Comparison of ENCODE assay signal across 1 cellular context in the genomic region with DNA sequence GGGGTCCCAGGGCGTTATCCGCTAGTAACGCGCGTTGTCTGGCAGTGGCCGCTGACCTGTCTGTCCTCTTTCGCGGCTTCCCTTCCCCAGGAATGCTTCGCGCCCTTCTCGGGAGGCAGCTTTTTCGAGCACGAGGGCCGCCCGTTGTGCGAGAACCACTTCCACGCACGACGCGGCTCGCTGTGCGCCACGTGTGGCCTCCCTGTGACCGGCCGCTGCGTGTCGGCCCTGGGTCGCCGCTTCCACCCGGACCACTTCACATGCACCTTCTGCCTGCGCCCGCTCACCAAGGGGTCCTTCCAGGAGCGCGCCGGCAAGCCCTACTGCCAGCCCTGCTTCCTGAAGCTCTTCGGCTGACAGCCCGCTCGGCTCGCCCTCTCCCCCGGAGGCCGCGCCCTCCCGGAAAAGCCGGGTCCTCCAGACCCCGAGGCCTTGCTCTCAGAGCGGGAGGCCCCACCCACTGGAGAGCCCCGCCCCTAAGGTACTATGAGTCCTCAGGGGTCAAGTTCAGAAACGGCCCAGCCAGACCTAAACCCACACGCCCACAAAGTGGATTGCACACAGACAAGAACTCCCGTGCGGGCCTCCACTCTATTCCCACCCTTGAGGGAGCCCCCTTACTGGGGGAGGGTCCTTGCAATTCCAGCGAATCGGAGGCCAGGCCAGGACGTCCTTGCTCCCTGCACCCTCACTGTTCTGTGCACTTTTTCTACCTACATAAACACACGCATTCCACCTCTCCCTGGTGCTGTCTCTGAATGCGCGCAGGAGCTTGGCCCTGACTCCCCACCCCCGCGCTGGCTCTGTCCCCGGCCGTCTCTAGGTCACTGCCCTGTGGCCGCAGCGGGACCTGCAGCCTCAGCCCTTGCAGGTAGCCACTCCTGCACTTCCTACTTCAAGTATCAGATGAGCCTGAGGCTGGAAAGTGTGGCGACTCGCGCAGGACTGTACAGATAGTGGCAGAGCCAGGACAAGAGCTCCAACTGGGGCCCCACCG.
TF ChIP-seq lines count a peak whose summit lies in the region.

No MANE protein-coding gene starts in this region.

TF ChIP-seq in HepG2, 621 proteins besides CTCF, POLR2A, EP300 and RAD21 (continued from another document and continues in another):
- TF ChIP-seq ZFYVE20 (CRISPR knock-in tag; IDR thresholded peaks at IDR 0.05; ENCODE audit: borderline replicate concordance, low read depth) (0 out of 2 replicates have a peak, but pooled peaks have one; percentile 63), SMYD3 (CRISPR knock-in tag; IDR thresholded peaks at IDR 0.05) (no peak), IRF2 (CRISPR knock-in tag; IDR thresholded peaks at IDR 0.05) (peak; percentile 73; the same call in 1 of the 2 replicates), SMAD1 (CRISPR knock-in tag; IDR thresholded peaks at IDR 0.05; ENCODE audit: borderline replicate concordance, low read depth) (peak; percentile 99), FOSL2 (CRISPR knock-in tag; IDR thresholded peaks at IDR 0.05) (no peak; the same call in 1 of the 2 replicates), AGO1 (IDR thresholded peaks at IDR 0.05; ENCODE audit: low read depth, low read length, poor library complexity, severe bottlenecking) (no peak), ZNF160 (CRISPR knock-in tag; IDR thresholded peaks at IDR 0.05) (peak; percentile 41; the same call in 1 of the 2 replicates), ZNF24 (IDR thresholded peaks at IDR 0.05) (no peak), TAF1 (CRISPR knock-in tag; IDR thresholded peaks at IDR 0.05) (peak; percentile 43; the same call in 1 of the 2 replicates), YEATS2 (CRISPR knock-in tag; IDR thresholded peaks at IDR 0.05; ENCODE audit: borderline replicate concordance) (peak; percentile 48), PAWR (CRISPR knock-in tag; IDR thresholded peaks at IDR 0.05; ENCODE audit: borderline replicate concordance) (no peak), ZNF383 (CRISPR knock-in tag; IDR thresholded peaks at IDR 0.05; ENCODE audit: borderline replicate concordance) (peak; percentile 89; the same call in 1 of the 2 replicates), TGIF2 (CRISPR knock-in tag; IDR thresholded peaks at IDR 0.05) (peak; percentile 45; the same call in 1 of the 2 replicates), ZSCAN30 (CRISPR knock-in tag; IDR thresholded peaks at IDR 0.05) (peak; percentile 19; the same call in 1 of the 2 replicates), FOXA1 (IDR thresholded peaks at IDR 0.05) (no peak), FOXA1 (CRISPR knock-in tag; IDR thresholded peaks at IDR 0.05) (peak; percentile 50; the same call in 1 of the 2 replicates), RXRA (CRISPR knock-in tag; IDR thresholded peaks at IDR 0.05) (peak; percentile 95), ZNF121 (CRISPR knock-in tag; IDR thresholded peaks at IDR 0.05) (peak; percentile 73), HMGA1 (CRISPR knock-in tag; conservative IDR thresholded peaks at IDR 0.05) (no peak), MTF2 (CRISPR knock-in tag; IDR thresholded peaks at IDR 0.05; ENCODE audit: borderline replicate concordance) (peak; percentile 67; the same call in 1 of the 2 replicates), ZNF547 (CRISPR knock-in tag; IDR thresholded peaks at IDR 0.05) (peak; percentile 59; the same call in 1 of the 2 replicates), XBP1 (CRISPR knock-in tag; IDR thresholded peaks at IDR 0.05) (no peak), NAIF1 (CRISPR knock-in tag; IDR thresholded peaks at IDR 0.05; ENCODE audit: borderline replicate concordance) (peak; percentile 81), ZNF232 (CRISPR knock-in tag; IDR thresholded peaks at IDR 0.05; ENCODE audit: borderline replicate concordance) (no peak; the same call in 1 of the 2 replicates), ZNF83 (CRISPR knock-in tag; IDR thresholded peaks at IDR 0.05; ENCODE audit: borderline replicate concordance) (no peak), SCMH1 (CRISPR knock-in tag; IDR thresholded peaks at IDR 0.05; ENCODE audit: borderline replicate concordance) (no peak), ZNF879 (CRISPR knock-in tag; IDR thresholded peaks at IDR 0.05) (peak; percentile 85; the same call in 1 of the 2 replicates), HNRNPL (IDR thresholded peaks at IDR 0.05; ENCODE audit: low read depth, low read length) (0 out of 2 replicates have a peak, but pooled peaks have one; percentile 32), SKI (IDR thresholded peaks at IDR 0.05; ENCODE audit: partially characterized antibody) (peak; percentile 99), RCOR2 (CRISPR knock-in tag; IDR thresholded peaks at IDR 0.05) (peak; percentile 55; the same call in 1 of the 2 replicates), SP4 (CRISPR knock-in tag; IDR thresholded peaks at IDR 0.05) (0 out of 2 replicates have a peak, but pooled peaks have one; percentile 37), SIN3A (IDR thresholded peaks at IDR 0.05; ENCODE audit: borderline replicate concordance, low read depth, low read length) (peak; percentile 44; the same call in 1 of the 2 replicates), ARNT2 (CRISPR knock-in tag; IDR thresholded peaks at IDR 0.05; ENCODE audit: low read depth) (peak; percentile 79; the same call in 1 of the 2 replicates)
- TF ChIP-seq, protein P1, sequence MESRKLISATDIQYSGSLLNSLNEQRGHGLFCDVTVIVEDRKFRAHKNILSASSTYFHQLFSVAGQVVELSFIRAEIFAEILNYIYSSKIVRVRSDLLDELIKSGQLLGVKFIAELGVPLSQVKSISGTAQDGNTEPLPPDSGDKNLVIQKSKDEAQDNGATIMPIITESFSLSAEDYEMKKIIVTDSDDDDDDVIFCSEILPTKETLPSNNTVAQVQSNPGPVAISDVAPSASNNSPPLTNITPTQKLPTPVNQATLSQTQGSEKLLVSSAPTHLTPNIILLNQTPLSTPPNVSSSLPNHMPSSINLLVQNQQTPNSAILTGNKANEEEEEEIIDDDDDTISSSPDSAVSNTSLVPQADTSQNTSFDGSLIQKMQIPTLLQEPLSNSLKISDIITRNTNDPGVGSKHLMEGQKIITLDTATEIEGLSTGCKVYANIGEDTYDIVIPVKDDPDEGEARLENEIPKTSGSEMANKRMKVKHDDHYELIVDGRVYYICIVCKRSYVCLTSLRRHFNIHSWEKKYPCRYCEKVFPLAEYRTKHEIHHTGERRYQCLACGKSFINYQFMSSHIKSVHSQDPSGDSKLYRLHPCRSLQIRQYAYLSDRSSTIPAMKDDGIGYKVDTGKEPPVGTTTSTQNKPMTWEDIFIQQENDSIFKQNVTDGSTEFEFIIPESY (CRISPR knock-in tag; IDR thresholded peaks at IDR 0.05), result 0 out of 2 replicates have a peak, but pooled peaks have one; percentile 6
- TF ChIP-seq, protein P2, sequence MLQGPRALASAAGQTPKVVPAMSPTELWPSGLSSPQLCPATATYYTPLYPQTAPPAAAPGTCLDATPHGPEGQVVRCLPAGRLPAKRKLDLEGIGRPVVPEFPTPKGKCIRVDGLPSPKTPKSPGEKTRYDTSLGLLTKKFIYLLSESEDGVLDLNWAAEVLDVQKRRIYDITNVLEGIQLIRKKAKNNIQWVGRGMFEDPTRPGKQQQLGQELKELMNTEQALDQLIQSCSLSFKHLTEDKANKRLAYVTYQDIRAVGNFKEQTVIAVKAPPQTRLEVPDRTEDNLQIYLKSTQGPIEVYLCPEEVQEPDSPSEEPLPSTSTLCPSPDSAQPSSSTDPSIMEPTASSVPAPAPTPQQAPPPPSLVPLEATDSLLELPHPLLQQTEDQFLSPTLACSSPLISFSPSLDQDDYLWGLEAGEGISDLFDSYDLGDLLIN (CRISPR knock-in tag; IDR thresholded peaks at IDR 0.05; ENCODE audit: borderline replicate concordance), result peak; percentile 50; the same call in 1 of the 2 replicates
- TF ChIP-seq, protein P3, sequence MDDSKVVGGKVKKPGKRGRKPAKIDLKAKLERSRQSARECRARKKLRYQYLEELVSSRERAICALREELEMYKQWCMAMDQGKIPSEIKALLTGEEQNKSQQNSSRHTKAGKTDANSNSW (CRISPR knock-in tag; IDR thresholded peaks at IDR 0.05; ENCODE audit: borderline replicate concordance), result peak; percentile 62; the same call in 1 of the 2 replicates
- TF ChIP-seq, protein P4, sequence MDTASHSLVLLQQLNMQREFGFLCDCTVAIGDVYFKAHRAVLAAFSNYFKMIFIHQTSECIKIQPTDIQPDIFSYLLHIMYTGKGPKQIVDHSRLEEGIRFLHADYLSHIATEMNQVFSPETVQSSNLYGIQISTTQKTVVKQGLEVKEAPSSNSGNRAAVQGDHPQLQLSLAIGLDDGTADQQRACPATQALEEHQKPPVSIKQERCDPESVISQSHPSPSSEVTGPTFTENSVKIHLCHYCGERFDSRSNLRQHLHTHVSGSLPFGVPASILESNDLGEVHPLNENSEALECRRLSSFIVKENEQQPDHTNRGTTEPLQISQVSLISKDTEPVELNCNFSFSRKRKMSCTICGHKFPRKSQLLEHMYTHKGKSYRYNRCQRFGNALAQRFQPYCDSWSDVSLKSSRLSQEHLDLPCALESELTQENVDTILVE (CRISPR knock-in tag; IDR thresholded peaks at IDR 0.05), result peak; percentile 42; the same call in 1 of the 2 replicates
- TF ChIP-seq, protein P5, sequence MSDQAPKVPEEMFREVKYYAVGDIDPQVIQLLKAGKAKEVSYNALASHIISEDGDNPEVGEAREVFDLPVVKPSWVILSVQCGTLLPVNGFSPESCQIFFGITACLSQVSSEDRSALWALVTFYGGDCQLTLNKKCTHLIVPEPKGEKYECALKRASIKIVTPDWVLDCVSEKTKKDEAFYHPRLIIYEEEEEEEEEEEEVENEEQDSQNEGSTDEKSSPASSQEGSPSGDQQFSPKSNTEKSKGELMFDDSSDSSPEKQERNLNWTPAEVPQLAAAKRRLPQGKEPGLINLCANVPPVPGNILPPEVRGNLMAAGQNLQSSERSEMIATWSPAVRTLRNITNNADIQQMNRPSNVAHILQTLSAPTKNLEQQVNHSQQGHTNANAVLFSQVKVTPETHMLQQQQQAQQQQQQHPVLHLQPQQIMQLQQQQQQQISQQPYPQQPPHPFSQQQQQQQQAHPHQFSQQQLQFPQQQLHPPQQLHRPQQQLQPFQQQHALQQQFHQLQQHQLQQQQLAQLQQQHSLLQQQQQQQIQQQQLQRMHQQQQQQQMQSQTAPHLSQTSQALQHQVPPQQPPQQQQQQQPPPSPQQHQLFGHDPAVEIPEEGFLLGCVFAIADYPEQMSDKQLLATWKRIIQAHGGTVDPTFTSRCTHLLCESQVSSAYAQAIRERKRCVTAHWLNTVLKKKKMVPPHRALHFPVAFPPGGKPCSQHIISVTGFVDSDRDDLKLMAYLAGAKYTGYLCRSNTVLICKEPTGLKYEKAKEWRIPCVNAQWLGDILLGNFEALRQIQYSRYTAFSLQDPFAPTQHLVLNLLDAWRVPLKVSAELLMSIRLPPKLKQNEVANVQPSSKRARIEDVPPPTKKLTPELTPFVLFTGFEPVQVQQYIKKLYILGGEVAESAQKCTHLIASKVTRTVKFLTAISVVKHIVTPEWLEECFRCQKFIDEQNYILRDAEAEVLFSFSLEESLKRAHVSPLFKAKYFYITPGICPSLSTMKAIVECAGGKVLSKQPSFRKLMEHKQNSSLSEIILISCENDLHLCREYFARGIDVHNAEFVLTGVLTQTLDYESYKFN (CRISPR knock-in tag; conservative IDR thresholded peaks at IDR 0.05), result peak; percentile 88
- TF ChIP-seq, protein P6, sequence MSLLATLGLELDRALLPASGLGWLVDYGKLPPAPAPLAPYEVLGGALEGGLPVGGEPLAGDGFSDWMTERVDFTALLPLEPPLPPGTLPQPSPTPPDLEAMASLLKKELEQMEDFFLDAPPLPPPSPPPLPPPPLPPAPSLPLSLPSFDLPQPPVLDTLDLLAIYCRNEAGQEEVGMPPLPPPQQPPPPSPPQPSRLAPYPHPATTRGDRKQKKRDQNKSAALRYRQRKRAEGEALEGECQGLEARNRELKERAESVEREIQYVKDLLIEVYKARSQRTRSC (CRISPR knock-in tag; IDR thresholded peaks at IDR 0.05; ENCODE audit: low read depth), result peak; percentile 56; the same call in 1 of the 2 replicates
- TF ChIP-seq, protein P7, sequence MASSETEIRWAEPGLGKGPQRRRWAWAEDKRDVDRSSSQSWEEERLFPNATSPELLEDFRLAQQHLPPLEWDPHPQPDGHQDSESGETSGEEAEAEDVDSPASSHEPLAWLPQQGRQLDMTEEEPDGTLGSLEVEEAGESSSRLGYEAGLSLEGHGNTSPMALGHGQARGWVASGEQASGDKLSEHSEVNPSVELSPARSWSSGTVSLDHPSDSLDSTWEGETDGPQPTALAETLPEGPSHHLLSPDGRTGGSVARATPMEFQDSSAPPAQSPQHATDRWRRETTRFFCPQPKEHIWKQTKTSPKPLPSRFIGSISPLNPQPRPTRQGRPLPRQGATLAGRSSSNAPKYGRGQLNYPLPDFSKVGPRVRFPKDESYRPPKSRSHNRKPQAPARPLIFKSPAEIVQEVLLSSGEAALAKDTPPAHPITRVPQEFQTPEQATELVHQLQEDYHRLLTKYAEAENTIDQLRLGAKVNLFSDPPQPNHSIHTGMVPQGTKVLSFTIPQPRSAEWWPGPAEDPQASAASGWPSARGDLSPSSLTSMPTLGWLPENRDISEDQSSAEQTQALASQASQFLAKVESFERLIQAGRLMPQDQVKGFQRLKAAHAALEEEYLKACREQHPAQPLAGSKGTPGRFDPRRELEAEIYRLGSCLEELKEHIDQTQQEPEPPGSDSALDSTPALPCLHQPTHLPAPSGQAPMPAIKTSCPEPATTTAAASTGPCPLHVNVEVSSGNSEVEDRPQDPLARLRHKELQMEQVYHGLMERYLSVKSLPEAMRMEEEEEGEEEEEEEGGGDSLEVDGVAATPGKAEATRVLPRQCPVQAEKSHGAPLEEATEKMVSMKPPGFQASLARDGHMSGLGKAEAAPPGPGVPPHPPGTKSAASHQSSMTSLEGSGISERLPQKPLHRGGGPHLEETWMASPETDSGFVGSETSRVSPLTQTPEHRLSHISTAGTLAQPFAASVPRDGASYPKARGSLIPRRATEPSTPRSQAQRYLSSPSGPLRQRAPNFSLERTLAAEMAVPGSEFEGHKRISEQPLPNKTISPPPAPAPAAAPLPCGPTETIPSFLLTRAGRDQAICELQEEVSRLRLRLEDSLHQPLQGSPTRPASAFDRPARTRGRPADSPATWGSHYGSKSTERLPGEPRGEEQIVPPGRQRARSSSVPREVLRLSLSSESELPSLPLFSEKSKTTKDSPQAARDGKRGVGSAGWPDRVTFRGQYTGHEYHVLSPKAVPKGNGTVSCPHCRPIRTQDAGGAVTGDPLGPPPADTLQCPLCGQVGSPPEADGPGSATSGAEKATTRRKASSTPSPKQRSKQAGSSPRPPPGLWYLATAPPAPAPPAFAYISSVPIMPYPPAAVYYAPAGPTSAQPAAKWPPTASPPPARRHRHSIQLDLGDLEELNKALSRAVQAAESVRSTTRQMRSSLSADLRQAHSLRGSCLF (CRISPR knock-in tag; IDR thresholded peaks at IDR 0.05; ENCODE audit: borderline replicate concordance), result no peak; the same call in 1 of the 2 replicates
- TF ChIP-seq, protein P8, sequence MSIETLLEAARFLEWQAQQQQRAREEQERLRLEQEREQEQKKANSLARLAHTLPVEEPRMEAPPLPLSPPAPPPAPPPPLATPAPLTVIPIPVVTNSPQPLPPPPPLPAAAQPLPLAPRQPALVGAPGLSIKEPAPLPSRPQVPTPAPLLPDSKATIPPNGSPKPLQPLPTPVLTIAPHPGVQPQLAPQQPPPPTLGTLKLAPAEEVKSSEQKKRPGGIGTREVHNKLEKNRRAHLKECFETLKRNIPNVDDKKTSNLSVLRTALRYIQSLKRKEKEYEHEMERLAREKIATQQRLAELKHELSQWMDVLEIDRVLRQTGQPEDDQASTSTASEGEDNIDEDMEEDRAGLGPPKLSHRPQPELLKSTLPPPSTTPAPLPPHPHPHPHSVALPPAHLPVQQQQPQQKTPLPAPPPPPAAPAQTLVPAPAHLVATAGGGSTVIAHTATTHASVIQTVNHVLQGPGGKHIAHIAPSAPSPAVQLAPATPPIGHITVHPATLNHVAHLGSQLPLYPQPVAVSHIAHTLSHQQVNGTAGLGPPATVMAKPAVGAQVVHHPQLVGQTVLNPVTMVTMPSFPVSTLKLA (IDR thresholded peaks at IDR 0.05), result peak; percentile 9; the same call in 1 of the 2 replicates
- TF ChIP-seq, protein P9, sequence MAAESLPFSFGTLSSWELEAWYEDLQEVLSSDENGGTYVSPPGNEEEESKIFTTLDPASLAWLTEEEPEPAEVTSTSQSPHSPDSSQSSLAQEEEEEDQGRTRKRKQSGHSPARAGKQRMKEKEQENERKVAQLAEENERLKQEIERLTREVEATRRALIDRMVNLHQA (CRISPR knock-in tag; IDR thresholded peaks at IDR 0.05), result no peak
